27 cellular contexts compared by ENCODE assay signal in genomic region chr12:129854591-129854990, GRCh38. TPM values are rescaled to one million over a fixed set of nuclear protein-coding genes. Genes with fewer than 3 reads are reported as not detected.
"Had no signal": no experiment of that assay in that cellular context is flagged by ENCODE, and none has a peak within 500 bp of the region (broad histone marks: within the 10 kb centered on the region; RNA-seq: fewer than 3 reads in every experiment).

No MANE protein-coding gene starts in this region.

- DNase-seq: central memory CD4-positive, alpha-beta T cell; cortex of kidney; effector memory CD4-positive, alpha-beta T cell; left colon; left ventricle myocardium superior; mesenchymal stem cell; midbrain; naive B cell; ovary; spleen; stimulated activated CD4-positive, alpha-beta T cell treated with anti-CD3 and anti-CD28 coated beads, Interleukin-15, amount 100 ng/mL, for 24 hours; stimulated activated CD4-positive, alpha-beta T cell treated with anti-CD3 and anti-CD28 coated beads, Interleukin-1b, Interleukin-23, amount 100 ng/mL, for 48 hours; stimulated activated CD4-positive, alpha-beta T cell treated with anti-CD3 and anti-CD28 coated beads, Interleukin-4, amount 100 ng/mL, for 24 hours; testis had no signal

- H3K9me3 Mint-ChIP-seq: naive B cell; stimulated activated memory B cell treated with anti-CD40 and anti-IgM and Interleukin-4, amounts not matched to agents 10 μg/mL and 1 μg/mL and 100 μg/mL, for 72 hours; stimulated activated naive CD8-positive, alpha-beta T cell treated with anti-CD3 and anti-CD28 coated beads, Interleukin-15, Interleukin-2, amounts not matched to agents 100 ng/mL and 50 ng/mL, for 24 hours had no signal

- H3K4me3 ChIP-seq: esophagus muscularis mucosa, gastroesophageal sphincter, hepatocyte, lung, ovary, prostate gland, spleen, testis, tibial nerve had no signal

- H3K4me3 Mint-ChIP-seq: naive B cell; stimulated activated memory B cell treated with anti-CD40 and anti-IgM and Interleukin-4, amounts not matched to agents 10 μg/mL and 1 μg/mL and 100 μg/mL, for 72 hours; stimulated activated naive CD8-positive, alpha-beta T cell treated with anti-CD3 and anti-CD28 coated beads, Interleukin-15, Interleukin-2, amounts not matched to agents 100 ng/mL and 50 ng/mL, for 24 hours had no signal

- H3K27me3 Mint-ChIP-seq: naive B cell; stimulated activated memory B cell treated with anti-CD40 and anti-IgM and Interleukin-4, amounts not matched to agents 10 μg/mL and 1 μg/mL and 100 μg/mL, for 72 hours had no signal

- H3K27ac ChIP-seq: epithelial cell of prostate, esophagus muscularis mucosa, gastroesophageal sphincter, hepatocyte, neutrophil, ovary, prostate gland, spleen, testis, tibial nerve had no signal

- H3K4me1 Mint-ChIP-seq: naive B cell; stimulated activated memory B cell treated with anti-CD40 and anti-IgM and Interleukin-4, amounts not matched to agents 10 μg/mL and 1 μg/mL and 100 μg/mL, for 72 hours had no signal

- ATAC-seq: gastroesophageal sphincter; left colon; left ventricle myocardium superior; sciatic nerve; stimulated activated memory B cell treated with anti-CD40 and anti-IgM and Interleukin-4, amounts not matched to agents 10 μg/mL and 1 μg/mL and 100 μg/mL, for 72 hours had no signal

- H3K27ac Mint-ChIP-seq: naive B cell; stimulated activated memory B cell treated with anti-CD40 and anti-IgM and Interleukin-4, amounts not matched to agents 10 μg/mL and 1 μg/mL and 100 μg/mL, for 72 hours; stimulated activated naive CD8-positive, alpha-beta T cell treated with anti-CD3 and anti-CD28 coated beads, Interleukin-15, Interleukin-2, amounts not matched to agents 100 ng/mL and 50 ng/mL, for 24 hours had no signal

- H3K36me3 Mint-ChIP-seq: naive B cell; stimulated activated memory B cell treated with anti-CD40 and anti-IgM and Interleukin-4, amounts not matched to agents 10 μg/mL and 1 μg/mL and 100 μg/mL, for 72 hours had no signal

RNA-seq across cellular contexts. Expression of gene TMEM132D, which starts 49.2 kb away (rescaled TPM):
- total RNA-seq: fibroblast of villous mesenchyme, left ventricle myocardium superior, ovary, spleen, ureter had no signal
